In the genomic region with DNA sequence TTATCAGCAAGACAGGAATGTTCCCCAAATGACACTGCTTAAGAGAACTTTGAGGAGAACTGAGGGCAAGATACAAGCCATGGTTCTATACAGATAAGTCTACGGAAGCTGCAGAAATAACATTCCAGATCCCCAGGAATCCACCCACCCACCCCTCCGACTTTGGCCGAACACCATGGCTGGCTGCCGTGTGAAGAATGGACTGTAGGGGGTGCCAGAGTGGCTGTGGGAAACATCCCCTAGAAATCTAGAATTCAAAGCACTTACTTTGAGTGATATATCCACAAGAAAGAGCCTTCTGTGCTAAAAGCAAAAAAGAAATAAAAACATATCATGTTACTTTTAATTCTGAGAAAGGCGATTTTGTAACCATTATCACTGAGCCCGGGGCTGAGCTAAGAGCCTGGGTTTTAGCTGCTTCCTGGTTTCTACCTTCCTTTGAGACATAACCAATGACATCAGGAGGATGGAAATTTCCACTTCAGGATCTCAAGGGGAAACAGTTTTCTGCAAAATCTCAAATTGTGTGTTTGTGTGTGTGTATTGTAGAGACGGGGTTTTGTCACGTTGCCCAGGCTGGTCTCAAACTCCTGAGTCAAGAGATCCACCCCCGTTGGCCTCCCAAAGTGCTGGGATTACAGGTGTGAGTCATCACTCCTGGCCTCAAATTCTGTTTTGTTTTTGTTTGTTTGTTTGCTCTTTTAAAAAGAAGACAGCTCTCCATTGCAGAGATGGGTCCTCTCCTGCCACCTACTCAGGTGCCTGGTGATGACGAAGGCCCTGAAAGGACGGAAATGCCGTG, we compare ENCODE assay signal across 9 cellular contexts. TPM values are rescaled to one million over a fixed set of nuclear protein-coding genes. Genes with fewer than 3 reads are reported as not detected.
DNase-seq lines count a peak whose midpoint lies in the region; ATAC-seq, FAIRE-seq and TF ChIP-seq lines count a peak whose summit lies in the region.
"Had no signal": no experiment of that assay in that cellular context is flagged by ENCODE, and none has a peak within 500 bp of the region (broad histone marks: within the 10 kb centered on the region; RNA-seq: fewer than 3 reads in every experiment).

No MANE protein-coding gene starts in this region.

- no peak overlapping the region for H2BK15ac ChIP-seq in neuronal stem cell (ENCODE audit: low read length)

- WGBS in neuronal stem cell (ENCODE audit: extremely low coverage in 2 of 2, insufficient read length in 2 of 2, insufficient replicate concordance in 1 of 2), 2 donors = no CpG with 5 or more reads among the region's 12 CpGs

- no peak overlapping the region for H2AK5ac ChIP-seq in neuronal stem cell (ENCODE audit: low read depth, low read length)

- CTCF ChIA-PET in endothelial cell of umbilical vein (lab: Charles Lee) = interaction anchor here (0.7 to 2.9 kb wide), 12 partner anchors 9 to 254 kb away, joined by 3 to 10 read pairs (median 3); a partner anchor contains a TSS

- H3K9me1 ChIP-seq in endothelial cell of umbilical vein (replicated peaks; ENCODE audit: control insufficient read depth, extremely low read depth, insufficient read depth, low read length) = no peaks in the 10 kb centered on the region

- no peak overlapping the region for H4K91ac ChIP-seq in neuronal stem cell (ENCODE audit: low read depth, low read length, poor library complexity)

- no peak overlapping the region for H3K4me3 ChIP-seq in endothelial cell of umbilical vein (replicated peaks in 1 of 3; ENCODE audit: insufficient read depth in 1 of 3, low read depth in 1 of 3, low read length in 3 of 3)
- H3K4me3 ChIP-seq in neuronal stem cell (ENCODE audit: low read length in 2 of 2) = no peak overlapping the region

- peak; percentile 48 to 50 for DNase-seq in activated T-cell treated with anti-CD3 and anti-CD28 coated beads, Interleukin-2, amount 50 U/mL, for 72 hours
- DNase-seq in activated T-cell treated with anti-CD3 and anti-CD28 coated beads, Interleukin-2, amount 50 U/mL, for 24 hours = no peak
- DNase-seq in OCI-M1 (lab: John Stamatoyannopoulos, UW) (peak; percentile 84), endothelial cell of umbilical vein (ENCODE audit: low read depth, low spot score) (peak; percentile 54), neuronal stem cell (ENCODE audit: low spot score) (peak; percentile 39), DMS114 treated with DMSO at 0.1 percent for 48 hours (lab: John Stamatoyannopoulos, UW; ENCODE audit: unreplicated experiment) (no peak)

- TF ChIP-seq CTCF in endothelial cell of umbilical vein (IDR thresholded peaks at IDR 0.05; ENCODE audit: extremely low read depth in 1 of 2, insufficient read depth in 1 of 2, low read depth in 1 of 2, low read length in 2 of 2) = peak; percentile 64 to 83

- H4K8ac ChIP-seq in neuronal stem cell (ENCODE audit: low read depth, low read length) = no peak overlapping the region

- no peak overlapping the region for H3K27ac Mint-ChIP-seq in activated T-cell treated with anti-CD3 and anti-CD28 coated beads, Interleukin-2, amount 50 U/mL, for 72 hours
- no peak overlapping the region for H3K27ac Mint-ChIP-seq in activated T-cell treated with anti-CD3 and anti-CD28 coated beads, Interleukin-2, amount 50 U/mL, for 24 hours
- H3K27ac Mint-ChIP-seq: activated naive CD4-positive, alpha-beta T cell treated with anti-CD3 and anti-CD28 coated beads, Interleukin-2, amount 50 U/mL, for 72 hours had no signal

- no peak overlapping the region for H3K14ac ChIP-seq in neuronal stem cell (ENCODE audit: low read length)

- H3K4me2 ChIP-seq in endothelial cell of umbilical vein (ENCODE audit: insufficient read depth, low read length) (no peak overlapping the region), neuronal stem cell (ENCODE audit: insufficient read depth, low read length, poor library complexity, severe bottlenecking) (no peak overlapping the region)

- no peak overlapping the region for H3K4me3 Mint-ChIP-seq in activated T-cell treated with anti-CD3 and anti-CD28 coated beads, Interleukin-2, amount 50 U/mL, for 72 hours
- H3K4me3 Mint-ChIP-seq in activated T-cell treated with anti-CD3 and anti-CD28 coated beads, Interleukin-2, amount 50 U/mL, for 24 hours = no peak overlapping the region

- no peaks in the 10 kb centered on the region for H3K9me3 ChIP-seq in endothelial cell of umbilical vein (replicated peaks; ENCODE audit: control insufficient read depth, insufficient read depth, low read length)
- no peaks in the 10 kb centered on the region for H3K9me3 ChIP-seq in neuronal stem cell (replicated peaks in 1 of 2; ENCODE audit: control insufficient read depth in 2 of 2, insufficient read depth in 1 of 2, low read depth in 1 of 2, low read length in 2 of 2)

- no peak overlapping the region for H2BK120ac ChIP-seq in neuronal stem cell (ENCODE audit: low read depth, low read length)

- peaks cover 19% of the 10 kb centered on the region in 2 experiments for H3K27me3 ChIP-seq in endothelial cell of umbilical vein (ENCODE audit: control insufficient read depth in 2 of 2, insufficient read depth in 2 of 2, low read length in 2 of 2)
- H3K27me3 ChIP-seq in neuronal stem cell (ENCODE audit: control insufficient read depth in 3 of 3, insufficient read depth in 3 of 3, low read depth in 1 of 3, low read length in 3 of 3) = peaks cover 0 to 6% (median 0%) of the 10 kb centered on the region in 3 experiments

- no peak overlapping the region for H2BK12ac ChIP-seq in neuronal stem cell (ENCODE audit: low read length)

- H3K27ac ChIP-seq in endothelial cell of umbilical vein (ENCODE audit: insufficient read depth, low read depth, low read length) (no peak overlapping the region), neuronal stem cell (replicated peaks; ENCODE audit: low read length) (no peak overlapping the region)

- H3K36me3 ChIP-seq in endothelial cell of umbilical vein (ENCODE audit: control insufficient read depth in 2 of 2, extremely low read depth in 1 of 2, insufficient read depth in 2 of 2, low read length in 2 of 2) = no peaks in the 10 kb centered on the region
- no peaks in the 10 kb centered on the region for H3K36me3 ChIP-seq in neuronal stem cell (replicated peaks in 1 of 2; ENCODE audit: control insufficient read depth in 2 of 2, insufficient read depth in 2 of 2, low read length in 2 of 2)

- H2BK5ac ChIP-seq in neuronal stem cell (ENCODE audit: low read length) = no peak overlapping the region

- peak in 1 of 2 donors; percentile 62 for ATAC-seq in activated T-cell treated with anti-CD3 and anti-CD28 coated beads, Interleukin-2, amount 50 U/mL, for 72 hours (replicated peaks in 1 of 2)
- ATAC-seq in GM18858 (IDR thresholded peaks at IDR 0.05; ENCODE audit: unreplicated experiment) = no peak
- ATAC-seq in HG03097 (IDR thresholded peaks at IDR 0.05; ENCODE audit: low FRiP score, unreplicated experiment) = no peak
- ATAC-seq: activated naive CD4-positive, alpha-beta T cell treated with anti-CD3 and anti-CD28 coated beads, Interleukin-2, amount 50 U/mL, for 72 hours had no signal

- POLR2A ChIA-PET in endothelial cell of umbilical vein (lab: Charles Lee) = no interaction called here

- peaks cover 54% of the 10 kb centered on the region for H3K27me3 Mint-ChIP-seq in activated T-cell treated with anti-CD3 and anti-CD28 coated beads, Interleukin-2, amount 50 U/mL, for 72 hours (ENCODE audit: low read depth)
- peaks cover 60% of the 10 kb centered on the region for H3K27me3 Mint-ChIP-seq in activated T-cell treated with anti-CD3 and anti-CD28 coated beads, Interleukin-2, amount 50 U/mL, for 24 hours

- no TSS peak for BruUV-seq in endothelial cell of umbilical vein (replicated peaks; lab: Mats Ljungman, UMichigan)

- H3K4ac ChIP-seq in neuronal stem cell (ENCODE audit: low read length) = no peak overlapping the region

- dilution Hi-C loops in endothelial cell of umbilical vein (cut with MboI; ENCODE audit: extremely low pct_ligation_motif_present, low sequenced_read_pairs) = no loop called here

- H3K4me1 Mint-ChIP-seq in activated T-cell treated with anti-CD3 and anti-CD28 coated beads, Interleukin-2, amount 50 U/mL, for 72 hours (ENCODE audit: low read depth) = peaks cover 32% of the 10 kb centered on the region
- H3K4me1 Mint-ChIP-seq in activated T-cell treated with anti-CD3 and anti-CD28 coated beads, Interleukin-2, amount 50 U/mL, for 24 hours (ENCODE audit: low read depth) = peaks cover 10% of the 10 kb centered on the region

- no peak overlapping the region for H3K18ac ChIP-seq in neuronal stem cell (ENCODE audit: low read length)

- intact Hi-C loops in endothelial cell of umbilical vein (cut with micrococcal nuclease) = loop anchor here (1.0 kb wide), 1 partner anchor 35 kb away; no protein-coding TSS in a partner anchor

- no peaks in the 10 kb centered on the region for H3K4me1 ChIP-seq in endothelial cell of umbilical vein (ENCODE audit: control insufficient read depth, extremely low read depth, insufficient read depth, low read length)
- no peaks in the 10 kb centered on the region for H3K4me1 ChIP-seq in neuronal stem cell (ENCODE audit: control insufficient read depth in 2 of 2, insufficient read depth in 1 of 2, low read depth in 1 of 2, low read length in 2 of 2)

- no peaks in the 10 kb centered on the region for H4K20me1 ChIP-seq in endothelial cell of umbilical vein (replicated peaks; ENCODE audit: control insufficient read depth, extremely low read depth, insufficient read depth, low read length)

- FAIRE-seq in endothelial cell of umbilical vein (lab: Jason Lieb, UNC) = peak; percentile 73

- peaks cover 1 to 2% of the 10 kb centered on the region in 2 donors for H3K36me3 Mint-ChIP-seq in activated T-cell treated with anti-CD3 and anti-CD28 coated beads, Interleukin-2, amount 50 U/mL, for 72 hours (ENCODE audit: insufficient read depth in 2 of 2)
- H3K36me3 Mint-ChIP-seq in activated T-cell treated with anti-CD3 and anti-CD28 coated beads, Interleukin-2, amount 50 U/mL, for 24 hours (ENCODE audit: low read depth) = no peaks in the 10 kb centered on the region
- H3K36me3 Mint-ChIP-seq: activated naive CD4-positive, alpha-beta T cell treated with anti-CD3 and anti-CD28 coated beads, Interleukin-2, amount 50 U/mL, for 72 hours had no signal

- no peak for TF ChIP-seq POLR2A in endothelial cell of umbilical vein (IDR thresholded peaks at IDR 0.05; ENCODE audit: low read depth, low read length)

- no peaks in the 10 kb centered on the region for H3K79me2 ChIP-seq in endothelial cell of umbilical vein (ENCODE audit: control insufficient read depth, insufficient read depth, low read length)

- H3K9ac ChIP-seq in endothelial cell of umbilical vein (replicated peaks; ENCODE audit: extremely low read depth, insufficient read depth, low read length) = no peak overlapping the region
- no peak overlapping the region for H3K9ac ChIP-seq in neuronal stem cell (ENCODE audit: low read depth, low read length, poor library complexity)

- no peaks in the 10 kb centered on the region for H3K9me3 Mint-ChIP-seq in activated T-cell treated with anti-CD3 and anti-CD28 coated beads, Interleukin-2, amount 50 U/mL, for 72 hours
- no peaks in the 10 kb centered on the region for H3K9me3 Mint-ChIP-seq in activated T-cell treated with anti-CD3 and anti-CD28 coated beads, Interleukin-2, amount 50 U/mL, for 24 hours
- H3K9me3 Mint-ChIP-seq: activated naive CD4-positive, alpha-beta T cell treated with anti-CD3 and anti-CD28 coated beads, Interleukin-2, amount 50 U/mL, for 72 hours had no signal

- H3K23ac ChIP-seq in neuronal stem cell (ENCODE audit: low read depth, low read length, poor library complexity) = no peak overlapping the region

- no peaks in the 10 kb centered on the region for H3K79me1 ChIP-seq in neuronal stem cell (ENCODE audit: low read depth, low read length)

- H2AFZ ChIP-seq in endothelial cell of umbilical vein (ENCODE audit: low read depth, low read length) (no peak overlapping the region), neuronal stem cell (ENCODE audit: low read length) (no peak overlapping the region)

RNA-seq across cellular contexts. Expression of a gene that starts 36.4 kb away (rescaled TPM):
- not detected for total RNA-seq in activated T-cell treated with anti-CD3 and anti-CD28 coated beads, Interleukin-2, amount 50 U/mL, for 72 hours
- total RNA-seq in endothelial cell of umbilical vein = not detected in 2 replicates
- not detected in 2 replicates for polyA plus RNA-seq in endothelial cell of umbilical vein
- polyA plus RNA-seq in endothelial cell of umbilical vein (2011; cell fraction: cytosol; rRNA removed) = 0.04 and 0.06 TPM in 2 replicates
- not detected in 2 replicates for polyA plus RNA-seq in endothelial cell of umbilical vein (2011; cell fraction: nucleus; rRNA removed)
- 0.14 TPM in 1 of 2 replicates, not detected in the other for polyA plus RNA-seq in endothelial cell of umbilical vein (2012)
- polyA minus RNA-seq in endothelial cell of umbilical vein = not detected in 2 replicates
- not detected for polyA minus RNA-seq in endothelial cell of umbilical vein (2011; cell fraction: cytosol; rRNA and poly(A)+ RNA removed)
- polyA minus RNA-seq in endothelial cell of umbilical vein (2011; cell fraction: nucleus; rRNA and poly(A)+ RNA removed) = not detected in 2 replicates
- 0.40 TPM for polyA plus RNA-seq in neuronal stem cell (2013, experiment 1 of 2)
- 0.47 TPM for polyA plus RNA-seq in neuronal stem cell (2013, experiment 2 of 2)
- total RNA-seq: activated naive CD4-positive, alpha-beta T cell treated with anti-CD3 and anti-CD28 coated beads, Interleukin-2, amount 50 U/mL, for 72 hours had no signal

Comparison
In these comparisons a context has a peak if more than half of its experiments do, and no peak if none do; other contexts are left out.
1. DNase-seq: peak in activated T-cell treated with anti-CD3 and anti-CD28 coated beads, Interleukin-2, amount 50 U/mL, for 72 hours (2 of 2), OCI-M1 (single experiment), endothelial cell of umbilical vein (single experiment) and neuronal stem cell (single experiment); none in activated T-cell treated with anti-CD3 and anti-CD28 coated beads, Interleukin-2, amount 50 U/mL, for 24 hours (single experiment) and DMS114 treated with DMSO at 0.1 percent for 48 hours (single experiment).